In genomic region chr11:59802639-59803176, GRCh38 we compare ENCODE assay signal across 1 cellular context.
TF ChIP-seq lines count a peak whose summit lies in the region.

No MANE protein-coding gene starts in this region.

TF ChIP-seq in H1, 55 proteins besides CTCF, POLR2A, EP300 and RAD21 (continued from another document):
- TF ChIP-seq MAX (IDR thresholded peaks at IDR 0.05): peak; percentile 85
